ENCODE assay signal across 8 cellular contexts in the genomic region with DNA sequence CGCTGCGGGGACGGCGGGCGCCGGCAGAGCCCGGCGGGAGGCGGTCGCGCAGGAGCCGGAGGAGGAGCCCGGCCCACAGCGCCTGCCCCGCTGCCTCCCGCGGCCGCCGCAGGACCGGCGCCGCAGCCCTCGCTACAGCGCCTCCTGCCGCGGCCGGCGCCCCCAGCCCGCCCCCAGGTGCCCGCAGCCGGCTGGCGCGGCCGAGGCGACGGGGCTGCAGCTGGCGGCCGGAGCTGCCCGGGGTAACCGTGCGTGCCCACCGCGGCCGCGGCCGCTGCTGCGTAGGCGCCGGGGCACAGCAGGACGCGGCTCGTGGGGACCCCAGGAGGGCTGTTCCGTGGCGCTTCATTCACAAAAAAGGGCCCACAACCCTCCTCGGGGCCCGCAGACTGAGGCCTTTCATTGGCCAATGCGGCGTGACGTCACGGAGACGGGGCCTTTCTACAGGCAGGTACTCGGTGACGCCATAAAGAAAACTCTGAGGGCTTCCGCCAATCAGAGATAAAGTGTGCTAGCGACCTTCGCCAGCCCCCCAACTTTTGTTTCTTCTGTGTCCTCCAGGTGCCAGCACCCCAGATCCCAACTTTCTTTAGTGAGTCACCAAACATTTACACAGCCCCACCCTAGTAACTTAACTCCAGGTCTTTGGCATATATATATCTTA. TPM values are rescaled to one million over a fixed set of nuclear protein-coding genes. Genes with fewer than 3 reads are reported as not detected.
DNase-seq lines count a peak whose midpoint lies in the region; ATAC-seq, FAIRE-seq and TF ChIP-seq lines count a peak whose summit lies in the region.

A gene (minus strand): TSS at position 353 of the 664 bp plus-strand sequence. CDS start 465 bp downstream, outside the sequence.

- H3K4me1 ChIP-seq in duodenal mucosa (ENCODE audit: control insufficient read depth in 1 of 2, insufficient read depth in 2 of 2, low read length in 2 of 2) (peaks cover 14 to 16% of the 10 kb centered on the region in 2 donors), HepG2 (ENCODE audit: insufficient read depth, low read length) (peaks cover 37% of the 10 kb centered on the region)

- TF ChIP-seq CTCF in activated CD8-positive, alpha-beta T cell treated with anti-CD3 and anti-CD28 coated beads for 36 hours (IDR thresholded peaks at IDR 0.05) = no peak
- TF ChIP-seq CTCF in HepG2 (CRISPR knock-in tag; IDR thresholded peaks at IDR 0.05) = peak; percentile 17

- no peaks in the 10 kb centered on the region for H3K27me3 ChIP-seq in duodenal mucosa (ENCODE audit: control insufficient read depth in 1 of 2, insufficient read depth in 2 of 2, low read length in 2 of 2)
- no peaks in the 10 kb centered on the region; a peak in 1 of 5 replicates for H3K27me3 ChIP-seq in HepG2 (ENCODE audit: control insufficient read depth in 1 of 2, insufficient read depth in 2 of 2, low read length in 2 of 2)

- POLR2A ChIA-PET in activated CD8-positive, alpha-beta T cell treated with anti-CD3 and anti-CD28 coated beads for 36 hours (lab: Charles Lee) = interaction anchor here (1.3 kb wide), 1 partner anchor 21 kb away, joined by 5 read pairs; no protein-coding TSS in a partner anchor
- POLR2A ChIA-PET in HepG2 (lab: Yijun Ruan, JAX) = interaction anchor here (1.0 to 3.9 kb wide), 3 partner anchors 12 to 53 kb away, joined by 3 to 21 read pairs (median 4); no protein-coding TSS in a partner anchor

- intact Hi-C loops in activated CD8-positive, alpha-beta T cell treated with anti-CD3 and anti-CD28 coated beads for 36 hours (cut with micrococcal nuclease) = no loop called here
- intact Hi-C loops in HepG2 (cut with micrococcal nuclease; ENCODE audit: unreplicated experiment) = loop anchor here (2.0 to 5.0 kb wide), 3 partner anchors 33 to 167 kb away; a partner anchor contains a TSS

- H3K9ac ChIP-seq in duodenal mucosa (ENCODE audit: low read depth in 1 of 2, low read length in 2 of 2) (peak within 1 kb of the TSS; percentile 60 to 75), HepG2 (ENCODE audit: insufficient read depth, low read depth, low read length) (peak within 1 kb of the TSS; percentile 83)

- FAIRE-seq in HepG2 (lab: Jason Lieb, UNC) = peak; percentile 79

- H3K4me3 ChIP-seq in duodenal mucosa (ENCODE audit: low read depth in 1 of 2, low read length in 2 of 2) (peak within 1 kb of the TSS; percentile 74 to 78), HepG2 (replicated peaks in 1 of 3; ENCODE audit: insufficient read depth in 1 of 3, low read depth in 2 of 3, low read length in 3 of 3) (peak within 1 kb of the TSS; percentile 85 to 89 (median 87))

- H3K9me3 ChIP-seq in duodenal mucosa (ENCODE audit: control insufficient read depth in 1 of 2, low read length in 2 of 2) (no peaks in the 10 kb centered on the region), HepG2 (ENCODE audit: low read length) (no peaks in the 10 kb centered on the region)

- H3K36me3 ChIP-seq in duodenal mucosa (ENCODE audit: control insufficient read depth in 1 of 2, insufficient read depth in 2 of 2, low read length in 2 of 2) (no peaks in the 10 kb centered on the region), HepG2 (replicated peaks in 1 of 2; ENCODE audit: control insufficient read depth in 1 of 2, insufficient read depth in 2 of 2, low read length in 2 of 2) (no peaks in the 10 kb centered on the region)

- peaks cover 42% of the 10 kb centered on the region for H3K79me2 ChIP-seq in HepG2 (ENCODE audit: insufficient read depth, low read length)

- in situ Hi-C loops in Caki2 (cut with HindIII; ENCODE audit: low pct_unique_long_range_greater_than_20kb, low sequenced_read_pairs) (no loop called here), HepG2 (cut with HindIII; ENCODE audit: extremely low pct_ligation_motif_present, low pct_unique_long_range_greater_than_20kb) (no loop called here)

- H3K4me2 ChIP-seq in HepG2 (ENCODE audit: low read depth, low read length) = peak within 1 kb of the TSS; percentile 82

- no TSS peak for BruUV-seq in HepG2 (replicated peaks; lab: Mats Ljungman, UMichigan)

- DNase-seq in Caki2 (ENCODE audit: low read depth) (peak; percentile 91), NCI-H510A (lab: John Stamatoyannopoulos, UW) (peak; percentile 95), HepG2 (ENCODE audit: low spot score) (peak; percentile 92)
- DNase-seq in activated CD8-positive, alpha-beta T cell treated with anti-CD3 and anti-CD28 coated beads for 36 hours = peak; percentile 85
- DNase-seq in stimulated activated CD4-positive, alpha-beta T cell treated with anti-CD3 and anti-CD28 coated beads, Interleukin-1b, Interleukin-23, amount 100 ng/mL, for 48 hours = peak; percentile 84

- H3K36me3 Mint-ChIP-seq in activated CD8-positive, alpha-beta T cell treated with anti-CD3 and anti-CD28 coated beads for 36 hours (ENCODE audit: low read depth) = no peaks in the 10 kb centered on the region

- H3K9me3 Mint-ChIP-seq in activated CD8-positive, alpha-beta T cell treated with anti-CD3 and anti-CD28 coated beads for 36 hours = no peaks in the 10 kb centered on the region

- no peak within 1 kb of the TSS for H3K27ac Mint-ChIP-seq in activated CD8-positive, alpha-beta T cell treated with anti-CD3 and anti-CD28 coated beads for 36 hours

- peaks cover 49% of the 10 kb centered on the region for H3K27me3 Mint-ChIP-seq in activated CD8-positive, alpha-beta T cell treated with anti-CD3 and anti-CD28 coated beads for 36 hours

- WGBS in HepG2 (ENCODE audit: low lambda C conversion rate) = 0% methylated on average over 5 of the region's 66 CpGs

- peak within 1 kb of the TSS; percentile 60 for H3K4me3 Mint-ChIP-seq in activated CD8-positive, alpha-beta T cell treated with anti-CD3 and anti-CD28 coated beads for 36 hours

- ATAC-seq in HG02885 (IDR thresholded peaks at IDR 0.05; ENCODE audit: poor library complexity, unreplicated experiment) (peak; percentile 71), HepG2 (peak; percentile 74), HG03565 (IDR thresholded peaks at IDR 0.05; ENCODE audit: unreplicated experiment) (no peak)
- ATAC-seq in activated CD8-positive, alpha-beta T cell treated with anti-CD3 and anti-CD28 coated beads for 36 hours = peak; percentile 84

- no peak for TF ChIP-seq EP300 in HepG2 (IDR thresholded peaks at IDR 0.05; ENCODE audit: low read depth in 2 of 2, low read length in 2 of 2)
- TF ChIP-seq EP300 in HepG2 (CRISPR knock-in tag; IDR thresholded peaks at IDR 0.05; ENCODE audit: borderline replicate concordance) = no peak

- peaks cover 11% of the 10 kb centered on the region for H3K4me1 Mint-ChIP-seq in activated CD8-positive, alpha-beta T cell treated with anti-CD3 and anti-CD28 coated beads for 36 hours (ENCODE audit: low read depth)

- peak in 1 of 2 experiments; percentile 55; a peak in 1 of 4 replicates for TF ChIP-seq POLR2A in HepG2 (IDR thresholded peaks at IDR 0.05; ENCODE audit: insufficient read depth in 1 of 2, low read depth in 2 of 2, low read length in 2 of 2)

- H3K27ac ChIP-seq in duodenal mucosa (ENCODE audit: low read depth, low read length) (peak within 1 kb of the TSS; percentile 41), HepG2 (ENCODE audit: extremely low read length, insufficient read depth, low read length) (peak within 1 kb of the TSS; percentile 65)

- peak; percentile 25; the same call in 1 of the 2 replicates for TF ChIP-seq RAD21 in HepG2 (CRISPR knock-in tag; IDR thresholded peaks at IDR 0.05)

- peak within 1 kb of the TSS; percentile 79 for H2AFZ ChIP-seq in HepG2 (ENCODE audit: low read length)

- CTCF ChIA-PET in activated CD8-positive, alpha-beta T cell treated with anti-CD3 and anti-CD28 coated beads for 36 hours (lab: Charles Lee) = no interaction called here
- CTCF ChIA-PET in HepG2 (lab: Yijun Ruan, JAX; ENCODE audit: low intra/inter-chr PET ratio, low total read pairs) = no interaction called here

- peaks cover 26% of the 10 kb centered on the region for H4K20me1 ChIP-seq in HepG2 (ENCODE audit: insufficient read depth, low read length)

TF ChIP-seq in HepG2, 621 proteins besides CTCF, POLR2A, EP300 and RAD21 (continues in another document):
- 0 out of 2 replicates have a peak, but pooled peaks have one; percentile 82 for TF ChIP-seq ZSCAN12 (CRISPR knock-in tag; IDR thresholded peaks at IDR 0.05)

RNA-seq across cellular contexts. Expression of the gene that starts here (rescaled TPM):
- 15.1 and 19.9 TPM in 2 replicates for total RNA-seq in Caki2 (2014; rRNA removed; shearing (Covaris generic); ENCODE audit: low replicate concordance)
- total RNA-seq in activated CD8-positive, alpha-beta T cell treated with anti-CD3 and anti-CD28 coated beads for 36 hours = under 1 TPM; 0.27 to 0.54 TPM
- total RNA-seq in HepG2 (2016; rRNA removed; fragmentation: Illumina TruSeq; extraction: Trizol) = 33.3 and 37.7 TPM in 2 replicates
- 115 and 135 TPM in 2 replicates for total RNA-seq in HepG2 (2016; cell fraction: cytosol; rRNA removed; fragmentation: Illumina TruSeq; extraction: Trizol; ENCODE audit: low read depth)
- total RNA-seq in HepG2 (2016; cell fraction: insoluble cytoplasmic fraction; rRNA removed; fragmentation: Illumina TruSeq; extraction: Trizol) = 32.0 TPM in 2 replicates
- 92.9 and 108 TPM in 2 replicates for total RNA-seq in HepG2 (2016; cell fraction: membrane; rRNA removed; fragmentation: Illumina TruSeq; extraction: Trizol)
- total RNA-seq in HepG2 (2016; cell fraction: nucleus; rRNA removed; fragmentation: Illumina TruSeq; extraction: Trizol) = 28.9 and 39.6 TPM in 2 replicates
- polyA plus RNA-seq in HepG2 (2011; rRNA removed) = 18.2 and 25.8 TPM in 2 replicates
- polyA plus RNA-seq in HepG2 (2011; cell fraction: cytosol; rRNA removed) = 17.4 and 18.7 TPM in 2 replicates
- 25.0 and 28.4 TPM in 2 replicates for polyA plus RNA-seq in HepG2 (2011; cell fraction: nucleus; rRNA removed)
- 29.7 and 39.7 TPM in 2 replicates for polyA plus RNA-seq in HepG2 (2012)
- polyA plus RNA-seq in HepG2 (2016; cell fraction: cytosol; fragmentation: Illumina TruSeq; extraction: Trizol; ENCODE audit: low read depth) = 4.4 and 5.1 TPM in 2 replicates
- 24.1 and 26.7 TPM in 2 replicates for polyA plus RNA-seq in HepG2 (2016; cell fraction: insoluble cytoplasmic fraction; fragmentation: Illumina TruSeq; extraction: Trizol; ENCODE audit: low read depth)
- 12.9 and 13.7 TPM in 2 replicates for polyA plus RNA-seq in HepG2 (2016; cell fraction: membrane; fragmentation: Illumina TruSeq; extraction: Trizol; ENCODE audit: low read depth)
- 32.8 and 35.5 TPM in 2 replicates for polyA plus RNA-seq in HepG2 (2016; cell fraction: nucleus; fragmentation: Illumina TruSeq; extraction: Trizol; ENCODE audit: insufficient read depth, low read depth)
- 15.3 and 46.1 TPM in 2 replicates for polyA minus RNA-seq in HepG2 (2011; rRNA and poly(A)+ RNA removed; ENCODE audit: low replicate concordance)
- 36.8 and 41.4 TPM in 2 replicates for polyA minus RNA-seq in HepG2 (2011; cell fraction: cytosol; rRNA and poly(A)+ RNA removed)
- polyA minus RNA-seq in HepG2 (2011; cell fraction: nucleus; rRNA and poly(A)+ RNA removed) = 47.4 and 54.7 TPM in 2 replicates

Comparison
In these comparisons a context has a peak if more than half of its experiments do, and no peak if none do; other contexts are left out.
1. RNA of the gene that starts here (total RNA-seq): 28.9 to 135 TPM in HepG2 and 15.1 to 19.9 TPM in Caki2; 0.27 to 0.54 TPM in activated CD8-positive, alpha-beta T cell treated with anti-CD3 and anti-CD28 coated beads for 36 hours; every median in the first group is over 10 times any median in the second.
2. Peak in DNase-seq and ATAC-seq in activated CD8-positive, alpha-beta T cell treated with anti-CD3 and anti-CD28 coated beads for 36 hours; RNA of the gene not detected or under 1 TPM.
3. Peak in every context shown above with its lines, with median percentiles within 50 percentile points of each other: DNase-seq.